10 cellular contexts compared by ENCODE assay signal in genomic region chr19:788821-789472, GRCh38. TPM values are rescaled to one million over a fixed set of nuclear protein-coding genes. Genes with fewer than 3 reads are reported as not detected.
A peak's percentile ranks its signal among the peaks of the same experiment; 100 is the strongest.
DNase-seq lines count a peak whose midpoint lies in the region; ATAC-seq, FAIRE-seq and TF ChIP-seq lines count a peak whose summit lies in the region.
"Had no signal": no experiment of that assay in that cellular context is flagged by ENCODE, and none has a peak within 500 bp of the region (broad histone marks: within the 10 kb centered on the region; RNA-seq: fewer than 3 reads in every experiment).

No MANE protein-coding gene starts in this region.

- peak overlapping the region; percentile 73 to 96 for H3K27ac Mint-ChIP-seq in stimulated activated naive CD8-positive, alpha-beta T cell treated with anti-CD3 and anti-CD28 coated beads, Interleukin-15, amount 100 ng/mL, for 72 hours
- peak overlapping the region in 1 of 2 donors; percentile 0 for H3K27ac Mint-ChIP-seq in natural killer cell treated with Interleukin-12 subunit alpha and Interleukin-12 subunit beta and Interleukin-15 and Interleukin-18, amount 100 ng/mL, for 72 hours
- H3K27ac Mint-ChIP-seq: natural killer cell had no signal

- no peaks in the 10 kb centered on the region for H3K27me3 ChIP-seq in endothelial cell of umbilical vein (ENCODE audit: control insufficient read depth in 2 of 2, insufficient read depth in 2 of 2, low read length in 2 of 2)

- H3K9me3 Mint-ChIP-seq in stimulated activated naive CD8-positive, alpha-beta T cell treated with anti-CD3 and anti-CD28 coated beads, Interleukin-15, amount 100 ng/mL, for 72 hours: no peaks in the 10 kb centered on the region
- H3K9me3 Mint-ChIP-seq in natural killer cell treated with Interleukin-12 subunit alpha and Interleukin-12 subunit beta and Interleukin-15 and Interleukin-18, amount 100 ng/mL, for 72 hours: no peaks in the 10 kb centered on the region
- H3K9me3 Mint-ChIP-seq: CD4-positive, CD25-positive, alpha-beta regulatory T cell; natural killer cell had no signal

- H4K20me1 ChIP-seq in endothelial cell of umbilical vein (replicated peaks; ENCODE audit: control insufficient read depth, extremely low read depth, insufficient read depth, low read length): no peaks in the 10 kb centered on the region

- POLR2A ChIA-PET in endothelial cell of umbilical vein (lab: Charles Lee): no interaction called here

- no peaks in the 10 kb centered on the region for H3K9me1 ChIP-seq in endothelial cell of umbilical vein (replicated peaks; ENCODE audit: control insufficient read depth, extremely low read depth, insufficient read depth, low read length)

- H3K27ac ChIP-seq in endothelial cell of umbilical vein (ENCODE audit: insufficient read depth, low read depth, low read length) (peak overlapping the region; percentile 80), mesodermal cell (ENCODE audit: low read depth, low read length, severe bottlenecking) (peak overlapping the region; percentile 97)

- ATAC-seq in stimulated activated naive CD8-positive, alpha-beta T cell treated with anti-CD3 and anti-CD28 coated beads, Interleukin-15, amount 100 ng/mL, for 72 hours: no peak
- no peak for ATAC-seq in stimulated activated naive CD8-positive, alpha-beta T cell treated with anti-CD3 and anti-CD28 coated beads, Interleukin-15, Interleukin-2, amounts not matched to agents 100 U/mL and 50 U/mL, for 24 hours
- no peak for ATAC-seq in GM18498 (IDR thresholded peaks at IDR 0.05; ENCODE audit: unreplicated experiment)
- no peak for ATAC-seq in natural killer cell treated with Interleukin-12 subunit alpha and Interleukin-12 subunit beta and Interleukin-15 and Interleukin-18, amount 100 ng/mL, for 72 hours
- ATAC-seq: natural killer cell had no signal

- H3K4me3 Mint-ChIP-seq in stimulated activated naive CD8-positive, alpha-beta T cell treated with anti-CD3 and anti-CD28 coated beads, Interleukin-15, amount 100 ng/mL, for 72 hours: no peak overlapping the region
- H3K4me3 Mint-ChIP-seq in natural killer cell treated with Interleukin-12 subunit alpha and Interleukin-12 subunit beta and Interleukin-15 and Interleukin-18, amount 100 ng/mL, for 72 hours: no peak overlapping the region
- H3K4me3 Mint-ChIP-seq: natural killer cell had no signal

- dilution Hi-C loops in endothelial cell of umbilical vein (cut with MboI; ENCODE audit: extremely low pct_ligation_motif_present, low sequenced_read_pairs): no loop called here

- no peak for FAIRE-seq in endothelial cell of umbilical vein (lab: Jason Lieb, UNC)

- H3K4me1 Mint-ChIP-seq in stimulated activated naive CD8-positive, alpha-beta T cell treated with anti-CD3 and anti-CD28 coated beads, Interleukin-15, amount 100 ng/mL, for 72 hours: no peaks in the 10 kb centered on the region
- peaks cover 0 to 3% of the 10 kb centered on the region in 2 donors for H3K4me1 Mint-ChIP-seq in natural killer cell treated with Interleukin-12 subunit alpha and Interleukin-12 subunit beta and Interleukin-15 and Interleukin-18, amount 100 ng/mL, for 72 hours (ENCODE audit: low read depth in 2 of 2)

- peaks cover 5% of the 10 kb centered on the region for H3K79me2 ChIP-seq in endothelial cell of umbilical vein (ENCODE audit: control insufficient read depth, insufficient read depth, low read length)

- H3K4me3 ChIP-seq in endothelial cell of umbilical vein (replicated peaks in 1 of 3; ENCODE audit: insufficient read depth in 1 of 3, low read depth in 1 of 3, low read length in 3 of 3): peak overlapping the region in 1 of 3 experiments; percentile 10
- no peak overlapping the region for H3K4me3 ChIP-seq in mesodermal cell (ENCODE audit: extremely low read depth, insufficient read depth, low read length, poor library complexity, severe bottlenecking)

- CTCF ChIA-PET in endothelial cell of umbilical vein (lab: Charles Lee): interaction anchor here (1.0 to 1.3 kb wide), 3 partner anchors 12 to 19 kb away, joined by 3 to 9 read pairs (median 4); no protein-coding TSS in a partner anchor

- no peaks in the 10 kb centered on the region for H3K36me3 ChIP-seq in endothelial cell of umbilical vein (ENCODE audit: control insufficient read depth in 2 of 2, extremely low read depth in 1 of 2, insufficient read depth in 2 of 2, low read length in 2 of 2)
- no peaks in the 10 kb centered on the region for H3K36me3 ChIP-seq in mesodermal cell (ENCODE audit: control insufficient read depth, insufficient read depth, low read length)

- H3K36me3 Mint-ChIP-seq in natural killer cell treated with Interleukin-12 subunit alpha and Interleukin-12 subunit beta and Interleukin-15 and Interleukin-18, amount 100 ng/mL, for 72 hours: no peaks in the 10 kb centered on the region
- H3K36me3 Mint-ChIP-seq: CD4-positive, CD25-positive, alpha-beta regulatory T cell; natural killer cell had no signal

- H3K9me3 ChIP-seq in endothelial cell of umbilical vein (replicated peaks; ENCODE audit: control insufficient read depth, insufficient read depth, low read length) (no peaks in the 10 kb centered on the region), mesodermal cell (ENCODE audit: control insufficient read depth, low read length) (no peaks in the 10 kb centered on the region)

- intact Hi-C loops in endothelial cell of umbilical vein (cut with micrococcal nuclease): loop anchor here (1.0 to 2.0 kb wide), 2 partner anchors 8 to 18 kb away; partner anchors contain the start of gene PTBP1

- H3K4me1 ChIP-seq in endothelial cell of umbilical vein (ENCODE audit: control insufficient read depth, extremely low read depth, insufficient read depth, low read length) (peaks cover 35% of the 10 kb centered on the region), mesodermal cell (ENCODE audit: control insufficient read depth, insufficient read depth, low read length, poor library complexity, severe bottlenecking) (peaks cover 31% of the 10 kb centered on the region)

- H2AFZ ChIP-seq in endothelial cell of umbilical vein (ENCODE audit: low read depth, low read length): peak overlapping the region; percentile 61

- TF ChIP-seq POLR2A in endothelial cell of umbilical vein (IDR thresholded peaks at IDR 0.05; ENCODE audit: low read depth, low read length): no peak

- TF ChIP-seq CTCF in endothelial cell of umbilical vein (IDR thresholded peaks at IDR 0.05; ENCODE audit: extremely low read depth in 1 of 2, insufficient read depth in 1 of 2, low read depth in 1 of 2, low read length in 2 of 2): no peak

- 60% methylated on average over 23 to 26 of the region's 29 CpGs for WGBS in mesodermal cell (ENCODE audit: insufficient coverage in 2 of 2), 2 experiments

- BruUV-seq in endothelial cell of umbilical vein (replicated peaks; lab: Mats Ljungman, UMichigan): no TSS peak

- peaks cover 15% of the 10 kb centered on the region for H3K27me3 Mint-ChIP-seq in stimulated activated naive CD8-positive, alpha-beta T cell treated with anti-CD3 and anti-CD28 coated beads, Interleukin-15, amount 100 ng/mL, for 72 hours
- H3K27me3 Mint-ChIP-seq in natural killer cell treated with Interleukin-12 subunit alpha and Interleukin-12 subunit beta and Interleukin-15 and Interleukin-18, amount 100 ng/mL, for 72 hours: peaks cover 0 to 5% of the 10 kb centered on the region in 2 donors

- no peak for DNase-seq in stimulated activated naive CD8-positive, alpha-beta T cell treated with anti-CD3 and anti-CD28 coated beads, Interleukin-15, amount 100 ng/mL, for 72 hours
- DNase-seq in stimulated activated naive CD8-positive, alpha-beta T cell treated with anti-CD3 and anti-CD28 coated beads, Interleukin-15, Interleukin-2, amounts not matched to agents 100 U/mL and 50 U/mL, for 24 hours: no peak
- no peak for DNase-seq in endothelial cell of umbilical vein (ENCODE audit: low read depth, low spot score)
- DNase-seq in HK-2 (ENCODE audit: unreplicated experiment): no peak
- DNase-seq in natural killer cell treated with Interleukin-12 subunit alpha and Interleukin-12 subunit beta and Interleukin-15 and Interleukin-18, amount 100 ng/mL, for 72 hours (ENCODE audit: low spot score): no peak
- no peak for DNase-seq in NCI-H526 (lab: John Stamatoyannopoulos, UW)
- DNase-seq: natural killer cell had no signal

- peak overlapping the region; percentile 71 for H3K4me2 ChIP-seq in endothelial cell of umbilical vein (ENCODE audit: insufficient read depth, low read length)

- peak overlapping the region; percentile 56 for H3K9ac ChIP-seq in endothelial cell of umbilical vein (replicated peaks; ENCODE audit: extremely low read depth, insufficient read depth, low read length)

RNA-seq across cellular contexts. Expression of gene PTBP1, which starts 8.3 kb away (rescaled TPM):
- 607 and 623 TPM in 2 replicates for total RNA-seq in endothelial cell of umbilical vein
- 382 and 465 TPM in 2 replicates for polyA plus RNA-seq in endothelial cell of umbilical vein
- 214 and 242 TPM in 2 replicates for polyA plus RNA-seq in endothelial cell of umbilical vein (2011; cell fraction: cytosol; rRNA removed)
- 500 and 584 TPM in 2 replicates for polyA plus RNA-seq in endothelial cell of umbilical vein (2011; cell fraction: nucleus; rRNA removed)
- 424 and 517 TPM in 2 replicates for polyA plus RNA-seq in endothelial cell of umbilical vein (2012)
- 274 and 326 TPM in 2 replicates for polyA minus RNA-seq in endothelial cell of umbilical vein
- polyA minus RNA-seq in endothelial cell of umbilical vein (2011; cell fraction: cytosol; rRNA and poly(A)+ RNA removed): 213 TPM
- polyA minus RNA-seq in endothelial cell of umbilical vein (2011; cell fraction: nucleus; rRNA and poly(A)+ RNA removed): 251 and 318 TPM in 2 replicates
- 293 TPM for polyA plus RNA-seq in mesodermal cell (2013, experiment 1 of 2)
- 257 TPM for polyA plus RNA-seq in mesodermal cell (2013, experiment 2 of 2)
- total RNA-seq in natural killer cell treated with Interleukin-12 subunit alpha and Interleukin-12 subunit beta and Interleukin-15 and Interleukin-18, amount 100 ng/mL, for 72 hours: 100 to 1,000 TPM; 604 to 619 TPM

RNA-seq across cellular contexts. Expression of gene PLPPR3, which starts 32.8 kb away (rescaled TPM):
- 0.76 and 1.2 TPM in 2 replicates for total RNA-seq in endothelial cell of umbilical vein
- 1.1 and 2.0 TPM in 2 replicates for polyA plus RNA-seq in endothelial cell of umbilical vein
- 0.30 and 0.52 TPM in 2 replicates for polyA plus RNA-seq in endothelial cell of umbilical vein (2011; cell fraction: cytosol; rRNA removed)
- 0.28 and 0.41 TPM in 2 replicates for polyA plus RNA-seq in endothelial cell of umbilical vein (2011; cell fraction: nucleus; rRNA removed)
- 1.3 and 5.6 TPM in 2 replicates for polyA plus RNA-seq in endothelial cell of umbilical vein (2012)
- 0.76 and 0.83 TPM in 2 replicates for polyA minus RNA-seq in endothelial cell of umbilical vein
- not detected for polyA minus RNA-seq in endothelial cell of umbilical vein (2011; cell fraction: cytosol; rRNA and poly(A)+ RNA removed)
- 0.19 TPM in 2 replicates for polyA minus RNA-seq in endothelial cell of umbilical vein (2011; cell fraction: nucleus; rRNA and poly(A)+ RNA removed)
- polyA plus RNA-seq in mesodermal cell (2013, experiment 1 of 2): 65.4 TPM
- 47.5 TPM for polyA plus RNA-seq in mesodermal cell (2013, experiment 2 of 2)
- not detected for total RNA-seq in natural killer cell treated with Interleukin-12 subunit alpha and Interleukin-12 subunit beta and Interleukin-15 and Interleukin-18, amount 100 ng/mL, for 72 hours
- total RNA-seq: CD4-positive, CD25-positive, alpha-beta regulatory T cell; natural killer cell had no signal
- polyA plus RNA-seq: CD4-positive, CD25-positive, alpha-beta regulatory T cell had no signal

RNA-seq across cellular contexts. Expression of gene MISP, which starts 38.0 kb away (rescaled TPM):
- total RNA-seq in endothelial cell of umbilical vein: not detected in 2 replicates
- polyA plus RNA-seq in endothelial cell of umbilical vein: not detected in 2 replicates
- polyA plus RNA-seq in endothelial cell of umbilical vein (2011; cell fraction: cytosol; rRNA removed): not detected in 2 replicates
- polyA plus RNA-seq in endothelial cell of umbilical vein (2011; cell fraction: nucleus; rRNA removed): not detected in 2 replicates
- polyA plus RNA-seq in endothelial cell of umbilical vein (2012): not detected in 2 replicates
- not detected in 2 replicates for polyA minus RNA-seq in endothelial cell of umbilical vein
- 47.4 TPM for polyA minus RNA-seq in endothelial cell of umbilical vein (2011; cell fraction: cytosol; rRNA and poly(A)+ RNA removed)
- 0.14 TPM in 1 of 2 replicates, not detected in the other for polyA minus RNA-seq in endothelial cell of umbilical vein (2011; cell fraction: nucleus; rRNA and poly(A)+ RNA removed)
- 0.37 TPM for polyA plus RNA-seq in mesodermal cell (2013, experiment 1 of 2)
- 0.15 TPM for polyA plus RNA-seq in mesodermal cell (2013, experiment 2 of 2)
- total RNA-seq in natural killer cell treated with Interleukin-12 subunit alpha and Interleukin-12 subunit beta and Interleukin-15 and Interleukin-18, amount 100 ng/mL, for 72 hours: not detected
- total RNA-seq: CD4-positive, CD25-positive, alpha-beta regulatory T cell; natural killer cell had no signal
- polyA plus RNA-seq: CD4-positive, CD25-positive, alpha-beta regulatory T cell had no signal

RNA-seq across cellular contexts. Expression of gene AZU1, which starts 38.7 kb away (rescaled TPM):
- not detected in 2 replicates for total RNA-seq in endothelial cell of umbilical vein
- 0.12 TPM in 1 of 2 replicates, not detected in the other for polyA plus RNA-seq in endothelial cell of umbilical vein
- polyA plus RNA-seq in endothelial cell of umbilical vein (2011; cell fraction: cytosol; rRNA removed): not detected in 2 replicates
- polyA plus RNA-seq in endothelial cell of umbilical vein (2011; cell fraction: nucleus; rRNA removed): not detected in 2 replicates
- not detected in 2 replicates for polyA plus RNA-seq in endothelial cell of umbilical vein (2012)
- not detected in 2 replicates for polyA minus RNA-seq in endothelial cell of umbilical vein
- polyA minus RNA-seq in endothelial cell of umbilical vein (2011; cell fraction: cytosol; rRNA and poly(A)+ RNA removed): not detected
- polyA minus RNA-seq in endothelial cell of umbilical vein (2011; cell fraction: nucleus; rRNA and poly(A)+ RNA removed): not detected in 2 replicates
- polyA plus RNA-seq in mesodermal cell (2013, experiment 1 of 2): 1.1 TPM
- polyA plus RNA-seq in mesodermal cell (2013, experiment 2 of 2): 1.3 TPM
- under 1 TPM; 0.25 to 0.36 TPM for total RNA-seq in natural killer cell treated with Interleukin-12 subunit alpha and Interleukin-12 subunit beta and Interleukin-15 and Interleukin-18, amount 100 ng/mL, for 72 hours
- polyA plus RNA-seq: CD4-positive, CD25-positive, alpha-beta regulatory T cell had no signal

RNA-seq across cellular contexts. Expression of gene PRTN3, which starts 51.9 kb away (rescaled TPM):
- not detected in 2 replicates for total RNA-seq in endothelial cell of umbilical vein
- not detected in 2 replicates for polyA plus RNA-seq in endothelial cell of umbilical vein
- not detected in 2 replicates for polyA plus RNA-seq in endothelial cell of umbilical vein (2011; cell fraction: cytosol; rRNA removed)
- not detected in 2 replicates for polyA plus RNA-seq in endothelial cell of umbilical vein (2011; cell fraction: nucleus; rRNA removed)
- not detected in 2 replicates for polyA plus RNA-seq in endothelial cell of umbilical vein (2012)
- polyA minus RNA-seq in endothelial cell of umbilical vein: not detected in 2 replicates
- polyA minus RNA-seq in endothelial cell of umbilical vein (2011; cell fraction: cytosol; rRNA and poly(A)+ RNA removed): not detected
- not detected in 2 replicates for polyA minus RNA-seq in endothelial cell of umbilical vein (2011; cell fraction: nucleus; rRNA and poly(A)+ RNA removed)
- not detected for polyA plus RNA-seq in mesodermal cell (2013, experiment 1 of 2)
- 0.40 TPM for polyA plus RNA-seq in mesodermal cell (2013, experiment 2 of 2)
- total RNA-seq in natural killer cell treated with Interleukin-12 subunit alpha and Interleukin-12 subunit beta and Interleukin-15 and Interleukin-18, amount 100 ng/mL, for 72 hours: not detected
- total RNA-seq: CD4-positive, CD25-positive, alpha-beta regulatory T cell had no signal
- polyA plus RNA-seq: CD4-positive, CD25-positive, alpha-beta regulatory T cell had no signal
